28 cellular contexts compared by ENCODE assay signal in genomic region chr2:114049280-114049679, GRCh38.
"Had no signal": no experiment of that assay in that cellular context is flagged by ENCODE, and none has a peak within 500 bp of the region (broad histone marks: within the 10 kb centered on the region; RNA-seq: fewer than 3 reads in every experiment).

No MANE protein-coding gene starts in this region.

- H3K36me3 ChIP-seq: ascending aorta, gastroesophageal sphincter, heart right ventricle, WERI-Rb-1 had no signal

- H3K4me2 ChIP-seq: hepatocyte had no signal

- H3K4me3 ChIP-seq: ascending aorta, gastroesophageal sphincter, heart right ventricle, hepatocyte had no signal

- FAIRE-seq: colon had no signal

- H3K27me3 ChIP-seq: ascending aorta, hepatocyte had no signal

- DNase-seq: activated B cell treated with CpG ODN at 0.5 μM for 24 hours; activated CD4-positive, alpha-beta T cell treated with anti-CD3 and anti-CD28 coated beads for 48 hours; activated CD4-positive, alpha-beta T cell treated with anti-CD3 and anti-CD28 coated beads, Interleukin-2, amount 50 U/mL, for 1 hour; activated CD4-positive, alpha-beta T cell treated with anti-CD3 and anti-CD28 coated beads, Interleukin-2, amount 50 U/mL, for 48 hours; activated CD8-positive, alpha-beta memory T cell treated with anti-CD3 and anti-CD28 coated beads, Interleukin-2, amount 50 U/mL, for 48 hours; activated gamma-delta T cell; activated naive CD4-positive, alpha-beta T cell; activated naive CD4-positive, alpha-beta T cell treated with anti-CD3 and anti-CD28 coated beads, Interleukin-2, amount 10 ng/mL, durations not matched to agents 7 days and 5 days; activated naive CD8-positive, alpha-beta T cell treated with anti-CD3 and anti-CD28 coated beads, Interleukin-2, amount 10 ng/mL, durations not matched to agents 7 days and 5 days; activated T-cell treated with anti-CD3 and anti-CD28 coated beads for 4 hours; activated T-cell treated with anti-CD3 and anti-CD28 coated beads, Interleukin-2, amount 50 U/mL, for 24 hours; activated T-cell treated with anti-CD3 and anti-CD28 coated beads, Interleukin-2, amount 50 U/mL, for 72 hours; caudate nucleus; cortex of kidney; dermis blood vessel endothelial cell; effector CD4-positive, alpha-beta T cell; effector memory CD8-positive, alpha-beta T cell; foreskin melanocyte; heart right ventricle; T-cell; T1000; WERI-Rb-1 had no signal

- H3K27ac ChIP-seq: ascending aorta, gastroesophageal sphincter, heart right ventricle, hepatocyte, WERI-Rb-1 had no signal

- H2AFZ ChIP-seq: hepatocyte had no signal

- H3K9me3 ChIP-seq: ascending aorta, gastroesophageal sphincter, heart right ventricle had no signal

- H3K4me1 ChIP-seq: ascending aorta, gastroesophageal sphincter, heart right ventricle had no signal

- H3K79me2 ChIP-seq: hepatocyte had no signal

- ATAC-seq: activated CD4-positive, CD25-positive, alpha-beta regulatory T cell treated with anti-CD3 and anti-CD28 coated beads, Interleukin-2, amount 50 U/mL, for 24 hours; activated naive CD4-positive, alpha-beta T cell treated with anti-CD3 and anti-CD28 coated beads, Interleukin-2, amount 50 U/mL, for 72 hours; activated T-cell treated with anti-CD3 and anti-CD28 coated beads, Interleukin-2, amount 50 U/mL, for 72 hours; effector memory CD8-positive, alpha-beta T cell; gastroesophageal sphincter; heart right ventricle; T-cell had no signal
